ENCODE assay signal across 33 cellular contexts in the genomic region with DNA sequence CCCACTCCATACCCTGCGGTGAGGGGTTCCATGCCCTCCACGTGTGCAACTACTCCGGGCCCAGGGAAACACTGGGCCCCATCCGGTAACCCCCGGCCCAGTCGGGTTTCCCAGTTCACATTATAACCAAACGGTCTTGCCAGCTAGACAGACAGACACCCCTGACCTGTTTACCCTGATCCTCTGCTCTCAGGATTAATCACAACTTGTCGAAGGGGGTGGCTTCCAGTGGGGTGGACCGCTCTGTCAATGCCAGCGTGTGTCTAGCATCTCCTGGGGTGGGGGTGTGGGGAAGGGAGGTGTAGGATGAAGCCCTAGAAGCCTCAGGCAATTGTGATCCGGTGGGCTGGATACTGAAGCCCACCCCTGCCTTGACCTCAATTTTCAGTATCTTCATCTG. TPM values are rescaled to one million over a fixed set of nuclear protein-coding genes. Genes with fewer than 3 reads are reported as not detected.
"Had no signal": no experiment of that assay in that cellular context is flagged by ENCODE, and none has a peak within 500 bp of the region (broad histone marks: within the 10 kb centered on the region; RNA-seq: fewer than 3 reads in every experiment).

No MANE protein-coding gene starts in this region.

- H3K36me3 ChIP-seq: heart left ventricle, left lung, lower lobe of right lung, neutrophil, ovary, sigmoid colon, thoracic aorta had no signal

- H3K27ac ChIP-seq: foreskin keratinocyte, heart left ventricle, left lung, lower lobe of right lung, neutrophil, ovary, sigmoid colon, thoracic aorta had no signal

- H3K36me3 Mint-ChIP-seq: naive thymus-derived CD8-positive, alpha-beta T cell; T-cell had no signal

- H3K4me1 ChIP-seq: foreskin keratinocyte had no signal

- H3K4me3 ChIP-seq: heart left ventricle, left lung, lower lobe of right lung, ovary, sigmoid colon, thoracic aorta had no signal

- DNase-seq: activated B cell treated with CpG ODN at 0.5 μM for 24 hours; activated CD4-positive, alpha-beta T cell treated with anti-CD3 and anti-CD28 coated beads, Interleukin-2, amount 50 U/mL, for 1 hour; activated CD8-positive, alpha-beta T cell treated with anti-CD3 and anti-CD28 coated beads for 36 hours; activated effector memory CD4-positive, alpha-beta T cell treated with anti-CD3 and anti-CD28 coated beads, Interleukin-2, amount 50 U/mL, for 16 hours; activated naive CD4-positive, alpha-beta T cell treated with anti-CD3 and anti-CD28 coated beads for 36 hours; activated T-cell treated with anti-CD3 and anti-CD28 coated beads for 4 hours; amniotic stem cell; caudate nucleus; foreskin keratinocyte; heart left ventricle; hypothalamus; left lung; lower lobe of right lung; mesenchymal stem cell; naive thymus-derived CD8-positive, alpha-beta T cell; ovary; sigmoid colon; small intestine; stimulated activated CD4-positive, alpha-beta T cell treated with anti-CD3 and anti-CD28 coated beads, Interleukin-4, amount 100 ng/mL, for 24 hours; T-cell; trophoblast cell had no signal

- ATAC-seq: activated CD8-positive, alpha-beta T cell treated with anti-CD3 and anti-CD28 coated beads for 36 hours; esophagus mucosa; heart left ventricle; left lung; lower lobe of right lung; naive thymus-derived CD8-positive, alpha-beta T cell had no signal

- H3K9me3 Mint-ChIP-seq: activated B cell treated with CpG ODN at 0.5 μM for 24 hours; activated CD8-positive, alpha-beta T cell treated with anti-CD3 and anti-CD28 coated beads for 36 hours; activated naive CD4-positive, alpha-beta T cell treated with anti-CD3 and anti-CD28 coated beads for 36 hours; endodermal cell; stimulated activated effector memory CD8-positive, alpha-beta T cell treated with anti-CD3 and anti-CD28 coated beads, Interleukin-12 subunit alpha, Interleukin-12 subunit beta, amount 100 ng/mL, for 72 hours; stimulated activated naive CD8-positive, alpha-beta T cell treated with anti-CD3 and anti-CD28 coated beads, Interleukin-15, Interleukin-2, amounts not matched to agents 100 ng/mL and 50 ng/mL, for 24 hours; T-cell; T-helper 2 cell treated with Interferon-gamma antibody and Interleukin-4, amounts not matched to agents 5 μg/mL and 100 μg/mL, for 36 hours had no signal

- H3K9me3 ChIP-seq: heart left ventricle, left lung, lower lobe of right lung, neutrophil, ovary, sigmoid colon, thoracic aorta had no signal

- H3K4me3 Mint-ChIP-seq: activated B cell treated with CpG ODN at 0.5 μM for 24 hours; T-helper 2 cell treated with Interferon-gamma antibody and Interleukin-4, amounts not matched to agents 5 μg/mL and 100 μg/mL, for 36 hours had no signal

- H3K27ac Mint-ChIP-seq: activated B cell treated with CpG ODN at 0.5 μM for 24 hours; activated CD8-positive, alpha-beta T cell treated with anti-CD3 and anti-CD28 coated beads for 36 hours; activated naive CD4-positive, alpha-beta T cell treated with anti-CD3 and anti-CD28 coated beads for 36 hours; endodermal cell; naive thymus-derived CD8-positive, alpha-beta T cell; progenitor cell of endocrine pancreas; stimulated activated effector memory CD8-positive, alpha-beta T cell treated with anti-CD3 and anti-CD28 coated beads, Interleukin-12 subunit alpha, Interleukin-12 subunit beta, amount 100 ng/mL, for 72 hours; stimulated activated naive CD8-positive, alpha-beta T cell treated with anti-CD3 and anti-CD28 coated beads, Interleukin-15, Interleukin-2, amounts not matched to agents 100 ng/mL and 50 ng/mL, for 24 hours; T-helper 2 cell treated with Interferon-gamma antibody and Interleukin-4, amounts not matched to agents 5 μg/mL and 100 μg/mL, for 36 hours had no signal

RNA-seq across cellular contexts. Expression of a gene that starts 4.6 kb away (rescaled TPM):
- total RNA-seq: activated B cell treated with CpG ODN at 0.5 μM for 24 hours; activated CD8-positive, alpha-beta T cell treated with anti-CD3 and anti-CD28 coated beads for 36 hours; activated naive CD4-positive, alpha-beta T cell treated with anti-CD3 and anti-CD28 coated beads for 36 hours; esophagus mucosa; foreskin keratinocyte; heart left ventricle; lower lobe of right lung; naive thymus-derived CD8-positive, alpha-beta T cell; ovary; renal cortical epithelial cell; sigmoid colon; subcutaneous adipose tissue; T-cell; thoracic aorta had no signal
- polyA plus RNA-seq: foreskin keratinocyte; heart left ventricle; naive thymus-derived CD8-positive, alpha-beta T cell; ovary; sigmoid colon; small intestine had no signal

RNA-seq across cellular contexts. Expression of a gene that starts 48.8 kb away (rescaled TPM):
- total RNA-seq: activated B cell treated with CpG ODN at 0.5 μM for 24 hours; activated naive CD4-positive, alpha-beta T cell treated with anti-CD3 and anti-CD28 coated beads for 36 hours; astrocyte; chondrocyte; esophagus mucosa; foreskin keratinocyte; naive thymus-derived CD8-positive, alpha-beta T cell; ovary; renal cortical epithelial cell; sigmoid colon; subcutaneous adipose tissue; T-cell; thoracic aorta had no signal
- polyA plus RNA-seq: foreskin keratinocyte; naive thymus-derived CD8-positive, alpha-beta T cell; ovary; sigmoid colon; small intestine had no signal
